In genomic region chr1:178607718-178608408, GRCh38 we compare ENCODE assay signal across 8 cellular contexts.
A peak's percentile ranks its signal among the peaks of the same experiment; 100 is the strongest.
DNase-seq lines count a peak whose midpoint lies in the region; ATAC-seq and TF ChIP-seq lines count a peak whose summit lies in the region.

No MANE protein-coding gene starts in this region.

- H3K4me3 ChIP-seq in fibroblast of the aortic adventitia (ENCODE audit: low read depth, low read length) (no peak overlapping the region), ascending aorta (no peak overlapping the region)

- no peaks in the 10 kb centered on the region for H3K36me3 Mint-ChIP-seq in activated CD4-positive, alpha-beta T cell treated with anti-CD3 and anti-CD28 coated beads, Interleukin-2, amount 10 ng/mL, durations not matched to agents 7 days and 5 days (ENCODE audit: low read depth)

- no peak overlapping the region for H3K4me3 Mint-ChIP-seq in activated CD4-positive, alpha-beta T cell treated with anti-CD3 and anti-CD28 coated beads, Interleukin-2, amount 10 ng/mL, durations not matched to agents 7 days and 5 days

- H3K9me3 Mint-ChIP-seq in activated CD4-positive, alpha-beta T cell treated with anti-CD3 and anti-CD28 coated beads, Interleukin-2, amount 10 ng/mL, durations not matched to agents 7 days and 5 days: no peaks in the 10 kb centered on the region

- POLR2A ChIA-PET in activated CD4-positive, alpha-beta T cell treated with anti-CD3 and anti-CD28 coated beads, Interleukin-2, amount 10 ng/mL, durations not matched to agents 7 days and 5 days (lab: Charles Lee): no interaction called here

- CTCF ChIA-PET in activated CD4-positive, alpha-beta T cell treated with anti-CD3 and anti-CD28 coated beads, Interleukin-2, amount 10 ng/mL, durations not matched to agents 7 days and 5 days (lab: Charles Lee): interaction anchor here (1.0 kb wide), 1 partner anchor 12 kb away, joined by 3 read pairs; no protein-coding TSS in a partner anchor

- no peak for TF ChIP-seq CTCF in GM10266 (IDR thresholded peaks at IDR 0.05; ENCODE audit: control insufficient read depth, insufficient read depth, low read depth, missing control alignments)
- TF ChIP-seq CTCF in fibroblast of the aortic adventitia (IDR thresholded peaks at IDR 0.05; ENCODE audit: insufficient read depth, low read length): no peak
- TF ChIP-seq CTCF in ascending aorta (IDR thresholded peaks at IDR 0.05): no peak

- no peaks in the 10 kb centered on the region for H3K4me1 Mint-ChIP-seq in activated CD4-positive, alpha-beta T cell treated with anti-CD3 and anti-CD28 coated beads, Interleukin-2, amount 10 ng/mL, durations not matched to agents 7 days and 5 days

- peaks cover 1% of the 10 kb centered on the region for H3K27me3 Mint-ChIP-seq in activated CD4-positive, alpha-beta T cell treated with anti-CD3 and anti-CD28 coated beads, Interleukin-2, amount 10 ng/mL, durations not matched to agents 7 days and 5 days

- no peak overlapping the region for H3K27ac Mint-ChIP-seq in activated CD4-positive, alpha-beta T cell treated with anti-CD3 and anti-CD28 coated beads, Interleukin-2, amount 10 ng/mL, durations not matched to agents 7 days and 5 days

- H3K36me3 ChIP-seq in ascending aorta: no peaks in the 10 kb centered on the region

- ATAC-seq in GM21528 (IDR thresholded peaks at IDR 0.05; ENCODE audit: low FRiP score, unreplicated experiment) (peak; percentile 41), HG03575 (IDR thresholded peaks at IDR 0.05; ENCODE audit: extremely low read depth, insufficient number of reproducible peaks, low FRiP score, unreplicated experiment) (peak; percentile 36)

- no peaks in the 10 kb centered on the region for H3K4me1 ChIP-seq in ascending aorta

- no peaks in the 10 kb centered on the region for H3K27me3 ChIP-seq in ascending aorta

- H3K9me3 ChIP-seq in ascending aorta: no peaks in the 10 kb centered on the region

- intact Hi-C loops in ascending aorta (cut with DNase I): no loop called here

- DNase-seq in GM10266 (ENCODE audit: extremely low spot score) (peak; percentile 24), fibroblast of the aortic adventitia (ENCODE audit: low read depth) (peak; percentile 4), superior temporal gyrus (ENCODE audit: extremely low spot score) (no peak), inferior parietal cortex (ENCODE audit: extremely low spot score) (no peak), ascending aorta (ENCODE audit: low spot score in 2 of 2) (no peak)
- no peak for DNase-seq in activated CD4-positive, alpha-beta T cell treated with anti-CD3 and anti-CD28 coated beads, Interleukin-2, amount 10 ng/mL, durations not matched to agents 7 days and 5 days

- no peak overlapping the region for H3K27ac ChIP-seq in ascending aorta

Comparison
In these comparisons a context has a peak if more than half of its experiments do, and no peak if none do; other contexts are left out.
1. DNase-seq: peak in GM10266 (single experiment) and fibroblast of the aortic adventitia (single experiment); none in superior temporal gyrus (single experiment), inferior parietal cortex (single experiment), ascending aorta (0 of 2) and activated CD4-positive, alpha-beta T cell treated with anti-CD3 and anti-CD28 coated beads, Interleukin-2, amount 10 ng/mL, durations not matched to agents 7 days and 5 days (single experiment).